Comparison of ENCODE assay signal across 1 cellular context in the genomic region with DNA sequence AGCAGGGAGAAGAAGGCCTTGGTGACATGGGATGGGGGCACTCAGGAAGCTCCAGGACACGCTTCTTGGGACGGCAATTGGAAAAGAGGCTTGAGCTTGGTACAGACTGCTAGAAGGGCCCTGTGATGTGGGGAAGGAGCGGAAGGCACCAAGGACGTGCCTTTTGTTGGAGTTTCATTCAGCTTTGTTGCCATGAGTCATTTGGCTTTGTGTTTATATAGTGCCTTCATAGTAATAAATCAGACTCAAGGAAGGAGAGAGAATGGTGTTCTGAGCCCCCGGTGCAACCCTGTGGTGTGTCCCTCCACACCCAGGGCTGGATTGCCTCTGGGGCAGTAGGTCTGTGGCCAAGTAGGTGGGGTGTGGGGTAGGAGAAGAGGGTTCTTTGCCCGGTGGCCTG.
TF ChIP-seq lines count a peak whose summit lies in the region.

No MANE protein-coding gene starts in this region.

TF ChIP-seq in HEK293, 187 proteins besides CTCF, POLR2A, EP300 and RAD21 (continued from another document):
- peak; percentile 42; the same call in 1 of the 2 replicates for TF ChIP-seq PRDM10 (tag by site-specific recombination; IDR thresholded peaks at IDR 0.05)
- no peak for TF ChIP-seq ZNF248 (tag by site-specific recombination; IDR thresholded peaks at IDR 0.05)
- no peak for TF ChIP-seq ZNF426 (tag by site-specific recombination; IDR thresholded peaks at IDR 0.05)
- TF ChIP-seq MEIS1 (CRISPR knock-in tag; IDR thresholded peaks at IDR 0.05; ENCODE audit: borderline replicate concordance) = peak; percentile 82; the same call in 1 of the 2 replicates
- no peak for TF ChIP-seq ZXDB (tag by site-specific recombination; IDR thresholded peaks at IDR 0.05)
